15 cellular contexts compared by ENCODE assay signal in genomic region chr11:132901638-132902610, GRCh38.
"Had no signal": no experiment of that assay in that cellular context is flagged by ENCODE, and none has a peak within 500 bp of the region (broad histone marks: within the 10 kb centered on the region; RNA-seq: fewer than 3 reads in every experiment).

No MANE protein-coding gene starts in this region.

- H3K36me3 ChIP-seq: brain microvascular endothelial cell, transverse colon had no signal

- H3K27me3 ChIP-seq: brain microvascular endothelial cell, transverse colon had no signal

- H3K9me3 ChIP-seq: psoas muscle, transverse colon had no signal

- H3K27ac ChIP-seq: brain microvascular endothelial cell, psoas muscle, transverse colon had no signal

- H3K4me3 ChIP-seq: psoas muscle, transverse colon had no signal

- H3K4me1 ChIP-seq: psoas muscle, transverse colon had no signal

- DNase-seq: activated effector memory CD4-positive, alpha-beta T cell treated with Interleukin-2 at 50 U/mL for 16 hours; activated T-cell treated with anti-CD3 and anti-CD28 coated beads, Interleukin-2, amount 50 U/mL, for 1 hour; amniotic stem cell; brain microvascular endothelial cell; dermis blood vessel endothelial cell; natural killer cell; occipital lobe; psoas muscle; stimulated activated CD4-positive, alpha-beta T cell treated with anti-CD3 and anti-CD28 coated beads, Interleukin-2, amount 100 ng/mL, for 24 hours; stimulated activated naive B cell treated with anti-CD40 and anti-IgM and Interleukin-4, amounts not matched to agents 10 μg/mL and 1 μg/mL and 100 μg/mL, for 72 hours; transverse colon had no signal

- ATAC-seq: activated CD4-positive, CD25-positive, alpha-beta regulatory T cell treated with anti-CD3 and anti-CD28 coated beads, Interleukin-2, amount 50 U/mL, for 24 hours; activated naive CD4-positive, alpha-beta T cell treated with anti-CD3 and anti-CD28 coated beads, Interleukin-2, amount 50 U/mL, for 72 hours; left lobe of liver; natural killer cell; psoas muscle; sciatic nerve; stimulated activated naive B cell treated with anti-CD40 and anti-IgM and Interleukin-4, amounts not matched to agents 10 μg/mL and 1 μg/mL and 100 μg/mL, for 72 hours had no signal
